In genomic region chr21:45421071-45421845, GRCh38 we compare ENCODE assay signal across 14 cellular contexts. TPM values are rescaled to one million over a fixed set of nuclear protein-coding genes. Genes with fewer than 3 reads are reported as not detected.
A peak's percentile ranks its signal among the peaks of the same experiment; 100 is the strongest.
DNase-seq lines count a peak whose midpoint lies in the region; ATAC-seq and TF ChIP-seq lines count a peak whose summit lies in the region.
"Had no signal": no experiment of that assay in that cellular context is flagged by ENCODE, and none has a peak within 500 bp of the region (broad histone marks: within the 10 kb centered on the region; RNA-seq: fewer than 3 reads in every experiment).

No MANE protein-coding gene starts in this region.

- H3K4me2 ChIP-seq in MM.1S (ENCODE audit: low read depth, low read length) = no peak overlapping the region

- no peaks in the 10 kb centered on the region for H3K9me2 ChIP-seq in MM.1S (replicated peaks; ENCODE audit: insufficient read depth, low read length)

- H3K36me3 Mint-ChIP-seq in natural killer cell treated with Interleukin-12 subunit alpha and Interleukin-12 subunit beta and Interleukin-15 and Interleukin-18, amount 100 ng/mL, for 72 hours = no peaks in the 10 kb centered on the region
- no peaks in the 10 kb centered on the region for H3K36me3 Mint-ChIP-seq in natural killer cell

- no peaks in the 10 kb centered on the region for H3F3A ChIP-seq in MM.1S (ENCODE audit: insufficient read depth, low read length)

- H3K36me3 ChIP-seq in lower lobe of right lung (no peaks in the 10 kb centered on the region), MM.1S (replicated peaks; ENCODE audit: insufficient read depth, low read length) (no peaks in the 10 kb centered on the region)
- H3K36me3 ChIP-seq: gastroesophageal sphincter, tibial nerve had no signal

- H3K27me3 ChIP-seq in lower lobe of right lung (ENCODE audit: low read depth) (no peaks in the 10 kb centered on the region), MM.1S (replicated peaks; ENCODE audit: insufficient read depth, low read length) (peaks cover 100% of the 10 kb centered on the region)
- H3K27me3 ChIP-seq: gastroesophageal sphincter, tibial nerve had no signal

- intact Hi-C loops in natural killer cell (cut with micrococcal nuclease) = no loop called here
- intact Hi-C loops in lower lobe of right lung (cut with DNase I) = no loop called here

- H3K9ac ChIP-seq in MM.1S (ENCODE audit: low read length) = no peak overlapping the region

- no peak overlapping the region for H2AFZ ChIP-seq in MM.1S (ENCODE audit: low read length)

- DNase-seq in natural killer cell treated with Interleukin-12 subunit alpha and Interleukin-12 subunit beta and Interleukin-15 and Interleukin-18, amount 100 ng/mL, for 72 hours (ENCODE audit: low spot score) = peak; percentile 41
- no peak for DNase-seq in natural killer cell
- DNase-seq in coronary artery (ENCODE audit: low spot score) = no peak
- peak; percentile 75 for DNase-seq in lower lobe of right lung
- DNase-seq in MM.1S = no peak
- DNase-seq in effector CD4-positive, alpha-beta T cell = no peak
- DNase-seq: activated T-cell treated with anti-CD3 and anti-CD28 coated beads, Interleukin-2, amount 50 U/mL, for 24 hours; central memory CD4-positive, alpha-beta T cell; stimulated activated CD4-positive, alpha-beta T cell treated with anti-CD3 and anti-CD28 coated beads, Interleukin-2, amount 100 ng/mL, for 48 hours; T1000 had no signal

- H3K4me3 ChIP-seq in coronary artery = peak overlapping the region; percentile 68
- no peak overlapping the region for H3K4me3 ChIP-seq in lower lobe of right lung
- H3K4me3 ChIP-seq in MM.1S (ENCODE audit: low read length) = no peak overlapping the region
- H3K4me3 ChIP-seq: gastroesophageal sphincter, tibial nerve had no signal

- H3K4me1 Mint-ChIP-seq in natural killer cell treated with Interleukin-12 subunit alpha and Interleukin-12 subunit beta and Interleukin-15 and Interleukin-18, amount 100 ng/mL, for 72 hours (ENCODE audit: low read depth in 2 of 2) = no peaks in the 10 kb centered on the region
- peaks cover 0 to 5% of the 10 kb centered on the region in 2 donors for H3K4me1 Mint-ChIP-seq in natural killer cell

- peak in 1 of 2 donors; percentile 11 for ATAC-seq in natural killer cell treated with Interleukin-12 subunit alpha and Interleukin-12 subunit beta and Interleukin-15 and Interleukin-18, amount 100 ng/mL, for 72 hours
- no peak for ATAC-seq in natural killer cell
- peak; percentile 31 to 71 for ATAC-seq in lower lobe of right lung
- no peak for ATAC-seq in HG02798 (IDR thresholded peaks at IDR 0.05; ENCODE audit: poor library complexity, unreplicated experiment)
- no peak for ATAC-seq in GM19395 (IDR thresholded peaks at IDR 0.05; ENCODE audit: unreplicated experiment)
- ATAC-seq: gastroesophageal sphincter had no signal

- no peak overlapping the region for H3K4me3 Mint-ChIP-seq in natural killer cell treated with Interleukin-12 subunit alpha and Interleukin-12 subunit beta and Interleukin-15 and Interleukin-18, amount 100 ng/mL, for 72 hours
- H3K4me3 Mint-ChIP-seq in natural killer cell = no peak overlapping the region
- H3K4me3 Mint-ChIP-seq: activated T-cell treated with anti-CD3 and anti-CD28 coated beads, Interleukin-2, amount 50 U/mL, for 24 hours had no signal

- no peaks in the 10 kb centered on the region for H3K79me2 ChIP-seq in MM.1S (ENCODE audit: low read length)

- TF ChIP-seq CTCF in natural killer cell (IDR thresholded peaks at IDR 0.05) = no peak
- no peak for TF ChIP-seq CTCF in coronary artery (IDR thresholded peaks at IDR 0.05)
- TF ChIP-seq CTCF in lower lobe of right lung (IDR thresholded peaks at IDR 0.05) = no peak
- TF ChIP-seq CTCF in MM.1S (IDR thresholded peaks at IDR 0.05; ENCODE audit: low read length) = no peak

- H3K27ac Mint-ChIP-seq in natural killer cell treated with Interleukin-12 subunit alpha and Interleukin-12 subunit beta and Interleukin-15 and Interleukin-18, amount 100 ng/mL, for 72 hours = no peak overlapping the region
- H3K27ac Mint-ChIP-seq in natural killer cell = no peak overlapping the region
- H3K27ac Mint-ChIP-seq: activated T-cell treated with anti-CD3 and anti-CD28 coated beads, Interleukin-2, amount 50 U/mL, for 24 hours had no signal

- H3K9me3 ChIP-seq in lower lobe of right lung (no peaks in the 10 kb centered on the region), MM.1S (replicated peaks; ENCODE audit: insufficient read depth, low read length) (no peaks in the 10 kb centered on the region)
- H3K9me3 ChIP-seq: gastroesophageal sphincter, tibial nerve had no signal

- H3K27me3 Mint-ChIP-seq in natural killer cell treated with Interleukin-12 subunit alpha and Interleukin-12 subunit beta and Interleukin-15 and Interleukin-18, amount 100 ng/mL, for 72 hours = peaks cover 0 to 5% of the 10 kb centered on the region in 2 donors
- peaks cover 0 to 3% of the 10 kb centered on the region in 2 donors for H3K27me3 Mint-ChIP-seq in natural killer cell (ENCODE audit: low read depth in 2 of 2)
- H3K27me3 Mint-ChIP-seq: activated T-cell treated with anti-CD3 and anti-CD28 coated beads, Interleukin-2, amount 50 U/mL, for 24 hours had no signal

- H3K9me3 Mint-ChIP-seq in natural killer cell treated with Interleukin-12 subunit alpha and Interleukin-12 subunit beta and Interleukin-15 and Interleukin-18, amount 100 ng/mL, for 72 hours = no peaks in the 10 kb centered on the region
- H3K9me3 Mint-ChIP-seq in natural killer cell = no peaks in the 10 kb centered on the region
- H3K9me3 Mint-ChIP-seq: activated T-cell treated with anti-CD3 and anti-CD28 coated beads, Interleukin-2, amount 50 U/mL, for 24 hours had no signal

- H3K4me1 ChIP-seq in lower lobe of right lung (no peaks in the 10 kb centered on the region), MM.1S (ENCODE audit: low read length) (no peaks in the 10 kb centered on the region)

- peak overlapping the region; percentile 88 to 97 for H3K27ac ChIP-seq in coronary artery
- H3K27ac ChIP-seq in lower lobe of right lung = no peak overlapping the region
- H3K27ac ChIP-seq in MM.1S (ENCODE audit: low read length) = no peak overlapping the region

- H4K20me1 ChIP-seq in MM.1S (ENCODE audit: insufficient read depth, low read length) = no peaks in the 10 kb centered on the region

RNA-seq across cellular contexts. Expression of gene COL18A1, which starts 16.3 kb away (rescaled TPM):
- total RNA-seq in natural killer cell treated with Interleukin-12 subunit alpha and Interleukin-12 subunit beta and Interleukin-15 and Interleukin-18, amount 100 ng/mL, for 72 hours = 1 to 10 TPM in 1 of 2 donors, under 1 TPM in 1; 0.31 to 1.3 TPM
- total RNA-seq in natural killer cell (10 to 100 TPM; 12.3 to 22.3 (median 12.7) TPM), lower lobe of right lung (45.1 TPM)

Comparison
In these comparisons a context has a peak if more than half of its experiments do, and no peak if none do; other contexts are left out.
1. DNase-seq: peak in natural killer cell treated with Interleukin-12 subunit alpha and Interleukin-12 subunit beta and Interleukin-15 and Interleukin-18, amount 100 ng/mL, for 72 hours (single experiment) and lower lobe of right lung (single experiment); none in natural killer cell (single experiment), coronary artery (single experiment), MM.1S (single experiment) and effector CD4-positive, alpha-beta T cell (single experiment).
2. RNA of gene COL18A1, which starts 16.3 kb away (total RNA-seq): 45.1 TPM in lower lobe of right lung (single experiment) and 12.3 to 22.3 TPM in natural killer cell; 0.31 to 1.3 TPM in natural killer cell treated with Interleukin-12 subunit alpha and Interleukin-12 subunit beta and Interleukin-15 and Interleukin-18, amount 100 ng/mL, for 72 hours; every median in the first group is over 4 times any median in the second.
3. ATAC-seq: peak in lower lobe of right lung (2 of 2); none in natural killer cell (0 of 3), HG02798 (single experiment) and GM19395 (single experiment).
4. H3K27ac ChIP-seq: peak in coronary artery (2 of 2); none in lower lobe of right lung (single experiment) and MM.1S (single experiment).